Comparison of ENCODE assay signal across 31 cellular contexts in genomic region chr20:35328095-35328685, GRCh38. TPM values are rescaled to one million over a fixed set of nuclear protein-coding genes. Genes with fewer than 3 reads are reported as not detected.
DNase-seq lines count a peak whose midpoint lies in the region; ATAC-seq and TF ChIP-seq lines count a peak whose summit lies in the region.
"Had no signal": no experiment of that assay in that cellular context is flagged by ENCODE, and none has a peak within 500 bp of the region (broad histone marks: within the 10 kb centered on the region; RNA-seq: fewer than 3 reads in every experiment).

No MANE protein-coding gene starts in this region.

- no peaks in the 10 kb centered on the region for H3K9me3 Mint-ChIP-seq in activated T-cell treated with anti-CD3 and anti-CD28 coated beads, Interleukin-2, amount 50 U/mL, for 72 hours
- H3K9me3 Mint-ChIP-seq in dendritic cell treated with granulocyte-macrophage colony-stimulating factor and Interleukin-4, amounts not matched to agents 40 ng/mL and 50 ng/mL, for 4 days = no peaks in the 10 kb centered on the region
- H3K9me3 Mint-ChIP-seq in stimulated activated naive CD8-positive, alpha-beta T cell treated with anti-CD3 and anti-CD28 coated beads, Interleukin-15, Interleukin-2, amounts not matched to agents 100 ng/mL and 50 ng/mL, for 24 hours = no peaks in the 10 kb centered on the region
- H3K9me3 Mint-ChIP-seq: natural killer cell had no signal

- H3K27me3 ChIP-seq in Panc1 (ENCODE audit: control insufficient read depth, insufficient read depth, low read length) = no peaks in the 10 kb centered on the region
- H3K27me3 ChIP-seq: BLaER1, transverse colon had no signal

- H3K4me1 Mint-ChIP-seq in activated T-cell treated with anti-CD3 and anti-CD28 coated beads, Interleukin-2, amount 50 U/mL, for 72 hours (ENCODE audit: low read depth) = peaks cover 55% of the 10 kb centered on the region
- H3K4me1 Mint-ChIP-seq in dendritic cell treated with granulocyte-macrophage colony-stimulating factor and Interleukin-4, amounts not matched to agents 40 ng/mL and 50 ng/mL, for 4 days (ENCODE audit: low read depth) = peaks cover 39% of the 10 kb centered on the region
- H3K4me1 Mint-ChIP-seq in stimulated activated naive CD8-positive, alpha-beta T cell treated with anti-CD3 and anti-CD28 coated beads, Interleukin-15, Interleukin-2, amounts not matched to agents 100 ng/mL and 50 ng/mL, for 24 hours (ENCODE audit: low read depth) = peaks cover 63% of the 10 kb centered on the region
- H3K4me1 Mint-ChIP-seq: natural killer cell had no signal

- no peaks in the 10 kb centered on the region for H3K9me3 ChIP-seq in Panc1 (ENCODE audit: control insufficient read depth, insufficient read depth, low read depth, low read length)
- H3K9me3 ChIP-seq: BLaER1, SK-N-SH, transverse colon had no signal

- no peaks in the 10 kb centered on the region for H3K36me3 Mint-ChIP-seq in activated T-cell treated with anti-CD3 and anti-CD28 coated beads, Interleukin-2, amount 50 U/mL, for 72 hours (ENCODE audit: insufficient read depth in 2 of 2)
- no peaks in the 10 kb centered on the region for H3K36me3 Mint-ChIP-seq in dendritic cell treated with granulocyte-macrophage colony-stimulating factor and Interleukin-4, amounts not matched to agents 40 ng/mL and 50 ng/mL, for 4 days (ENCODE audit: low read depth)
- peaks cover 11% of the 10 kb centered on the region for H3K36me3 Mint-ChIP-seq in stimulated activated naive CD8-positive, alpha-beta T cell treated with anti-CD3 and anti-CD28 coated beads, Interleukin-15, Interleukin-2, amounts not matched to agents 100 ng/mL and 50 ng/mL, for 24 hours (ENCODE audit: low read depth)
- H3K36me3 Mint-ChIP-seq: natural killer cell had no signal

- H3K4me1 ChIP-seq in Panc1 (ENCODE audit: control insufficient read depth, insufficient read depth, low read length) = peaks cover 34% of the 10 kb centered on the region
- H3K4me1 ChIP-seq: BLaER1 had no signal

- peak overlapping the region in 1 of 2 donors; percentile 25 for H3K4me3 Mint-ChIP-seq in activated T-cell treated with anti-CD3 and anti-CD28 coated beads, Interleukin-2, amount 50 U/mL, for 72 hours
- H3K4me3 Mint-ChIP-seq in dendritic cell treated with granulocyte-macrophage colony-stimulating factor and Interleukin-4, amounts not matched to agents 40 ng/mL and 50 ng/mL, for 4 days = no peak overlapping the region
- H3K4me3 Mint-ChIP-seq in stimulated activated naive CD8-positive, alpha-beta T cell treated with anti-CD3 and anti-CD28 coated beads, Interleukin-15, Interleukin-2, amounts not matched to agents 100 ng/mL and 50 ng/mL, for 24 hours = peak overlapping the region; percentile 46
- H3K4me3 Mint-ChIP-seq: natural killer cell had no signal

- no peak overlapping the region for H3K4me3 ChIP-seq in Panc1 (ENCODE audit: low read depth in 2 of 2, low read length in 2 of 2)
- H3K4me3 ChIP-seq: BLaER1, transverse colon had no signal

- TF ChIP-seq CTCF in Panc1 (IDR thresholded peaks at IDR 0.05) = no peak

- H3K36me3 ChIP-seq in Panc1 (ENCODE audit: control insufficient read depth, insufficient read depth, low read length) = no peaks in the 10 kb centered on the region
- H3K36me3 ChIP-seq: transverse colon had no signal

- H3K27me3 Mint-ChIP-seq in activated T-cell treated with anti-CD3 and anti-CD28 coated beads, Interleukin-2, amount 50 U/mL, for 72 hours (ENCODE audit: low read depth) = no peaks in the 10 kb centered on the region
- H3K27me3 Mint-ChIP-seq in dendritic cell treated with granulocyte-macrophage colony-stimulating factor and Interleukin-4, amounts not matched to agents 40 ng/mL and 50 ng/mL, for 4 days = no peaks in the 10 kb centered on the region
- H3K27me3 Mint-ChIP-seq in stimulated activated naive CD8-positive, alpha-beta T cell treated with anti-CD3 and anti-CD28 coated beads, Interleukin-15, Interleukin-2, amounts not matched to agents 100 ng/mL and 50 ng/mL, for 24 hours = no peaks in the 10 kb centered on the region

- POLR2A ChIA-PET in Panc1 (lab: Charles Lee) = no interaction called here

- peak overlapping the region; percentile 58 for H3K27ac ChIP-seq in Panc1 (ENCODE audit: low read length)
- H3K27ac ChIP-seq: BLaER1, KMS-11 had no signal

- intact Hi-C loops in Panc1 (cut with micrococcal nuclease; ENCODE audit: unreplicated experiment) = no loop called here
- intact Hi-C loops in dendritic cell treated with granulocyte-macrophage colony-stimulating factor and Interleukin-4, amounts not matched to agents 40 ng/mL and 50 ng/mL, for 4 days (cut with micrococcal nuclease) = no loop called here

- no peak for DNase-seq in activated T-cell treated with anti-CD3 and anti-CD28 coated beads, Interleukin-2, amount 50 U/mL, for 72 hours
- DNase-seq in activated T-cell treated with anti-CD3 and anti-CD28 coated beads for 4 hours (no peak), Panc1 (ENCODE audit: low read depth, low spot score) (no peak), HUDEP-2 (lab: John Stamatoyannopoulos, UW; ENCODE audit: unreplicated experiment in 76 of 76) (no peak), NCI-H526 treated with DMSO at 0.1 percent for 48 hours (lab: John Stamatoyannopoulos, UW) (no peak)
- DNase-seq in stimulated activated CD4-positive, alpha-beta T cell treated with anti-CD3 and anti-CD28 coated beads, Interleukin-4, amount 100 ng/mL, for 1 hour = no peak
- DNase-seq: activated CD4-positive, alpha-beta T cell treated with anti-CD3 and anti-CD28 coated beads for 4 hours; activated gamma-delta T cell treated with Interleukin-2 at 50 U/mL for 16 hours; anterior cingulate cortex; DMS79; effector memory CD4-positive, alpha-beta T cell; erythroblast; GDM1; glutamatergic neuron; H7; kidney; natural killer cell; NCI-H1417 treated with DMSO at 0.1 percent for 48 hours; NCI-H2081 treated with DMSO at 0.1 percent for 48 hours; NCI-H345; NCI-H774; occipital lobe; SK-N-SH; T-helper 2 cell; transverse colon had no signal

- BruUV-seq in Panc1 (replicated peaks; lab: Mats Ljungman, UMichigan) = no TSS peak

- CTCF ChIA-PET in Panc1 (lab: Charles Lee) = no interaction called here

- ATAC-seq in activated T-cell treated with anti-CD3 and anti-CD28 coated beads, Interleukin-2, amount 50 U/mL, for 72 hours (replicated peaks in 1 of 2) = peak; percentile 35 to 42
- no peak for ATAC-seq in Panc1
- ATAC-seq: natural killer cell had no signal

- peak overlapping the region; percentile 47 for H3K27ac Mint-ChIP-seq in activated T-cell treated with anti-CD3 and anti-CD28 coated beads, Interleukin-2, amount 50 U/mL, for 72 hours
- H3K27ac Mint-ChIP-seq in dendritic cell treated with granulocyte-macrophage colony-stimulating factor and Interleukin-4, amounts not matched to agents 40 ng/mL and 50 ng/mL, for 4 days = peak overlapping the region; percentile 54
- peak overlapping the region; percentile 86 for H3K27ac Mint-ChIP-seq in stimulated activated naive CD8-positive, alpha-beta T cell treated with anti-CD3 and anti-CD28 coated beads, Interleukin-15, Interleukin-2, amounts not matched to agents 100 ng/mL and 50 ng/mL, for 24 hours
- H3K27ac Mint-ChIP-seq: natural killer cell had no signal

- in situ Hi-C loops in Panc1 (cut with HindIII; ENCODE audit: low pct_unique_long_range_greater_than_20kb, low sequenced_read_pairs) = no loop called here

RNA-seq across cellular contexts. Expression of gene FAM83C, which starts 36.0 kb away (rescaled TPM):
- total RNA-seq in activated T-cell treated with anti-CD3 and anti-CD28 coated beads, Interleukin-2, amount 50 U/mL, for 72 hours = not detected
- not detected for total RNA-seq in Panc1 (2021; ENCODE audit: unreplicated experiment)
- polyA plus RNA-seq in Panc1 (2012; ENCODE audit: insufficient read length) = not detected
- total RNA-seq: H7, kidney, natural killer cell, occipital lobe had no signal
- polyA plus RNA-seq: AG04450, liver, SK-N-SH had no signal

RNA-seq across cellular contexts. Expression of gene EIF6, which starts 43.6 kb away (rescaled TPM):
- 100 to 1,000 TPM; 127 to 129 TPM for total RNA-seq in activated T-cell treated with anti-CD3 and anti-CD28 coated beads, Interleukin-2, amount 50 U/mL, for 72 hours
- total RNA-seq in Panc1 (2021; ENCODE audit: unreplicated experiment) = 258 TPM
- polyA plus RNA-seq in Panc1 (2012; ENCODE audit: insufficient read length) = 285 TPM

RNA-seq across cellular contexts. Expression of gene MMP24OS, which starts 50.3 kb away (rescaled TPM):
- 10 to 100 TPM; 41.6 to 44.2 TPM for total RNA-seq in activated T-cell treated with anti-CD3 and anti-CD28 coated beads, Interleukin-2, amount 50 U/mL, for 72 hours
- total RNA-seq in Panc1 (2021; ENCODE audit: unreplicated experiment) = 83.8 TPM
- 178 TPM for polyA plus RNA-seq in Panc1 (2012; ENCODE audit: insufficient read length)
